In the genomic region with DNA sequence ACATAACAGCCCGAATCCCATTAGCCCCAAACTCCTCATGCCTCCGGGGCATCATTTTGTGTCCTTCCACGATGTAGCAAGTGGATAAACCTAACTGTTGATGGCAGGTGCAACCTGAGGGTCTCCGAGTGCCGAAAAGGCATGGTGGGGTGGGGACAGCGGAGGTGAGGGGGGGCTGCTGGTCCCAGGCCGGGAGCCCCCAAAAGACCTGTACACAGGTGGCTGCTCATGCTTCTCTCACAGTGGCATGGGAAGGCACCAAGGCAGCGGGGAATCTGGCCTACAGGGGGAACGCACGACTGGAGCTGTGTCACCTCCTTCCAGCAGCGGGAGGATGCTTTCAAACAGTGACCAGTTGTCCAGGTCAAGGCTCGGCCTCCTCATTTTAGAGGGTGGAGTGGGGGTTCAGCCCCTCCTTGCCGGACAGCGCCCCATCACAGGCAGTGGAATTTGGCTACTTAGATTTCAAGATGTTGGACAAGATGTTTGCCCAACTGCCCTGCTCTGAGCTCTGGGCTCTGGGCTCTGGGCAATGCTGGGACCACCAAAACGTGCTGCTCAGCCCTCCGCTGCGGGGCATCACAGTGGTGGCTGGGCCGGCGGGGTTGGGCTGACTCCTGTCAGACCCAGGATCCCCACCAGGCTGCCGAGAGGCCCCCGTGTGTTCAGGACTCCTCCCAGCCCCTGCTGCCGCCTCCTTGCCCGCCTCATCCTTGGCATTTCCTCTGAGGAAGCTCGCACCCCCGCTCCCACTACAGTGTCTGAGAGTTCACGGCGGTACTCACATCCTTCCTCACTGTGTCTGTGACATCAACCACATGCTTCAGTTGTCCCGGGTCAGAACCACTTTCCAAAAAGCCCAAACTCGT, we compare ENCODE assay signal across 17 cellular contexts. TPM values are rescaled to one million over a fixed set of nuclear protein-coding genes. Genes with fewer than 3 reads are reported as not detected.
A peak's percentile ranks its signal among the peaks of the same experiment; 100 is the strongest.
DNase-seq lines count a peak whose midpoint lies in the region; ATAC-seq and TF ChIP-seq lines count a peak whose summit lies in the region.
"Had no signal": no experiment of that assay in that cellular context is flagged by ENCODE, and none has a peak within 500 bp of the region (broad histone marks: within the 10 kb centered on the region; RNA-seq: fewer than 3 reads in every experiment).

No MANE protein-coding gene starts in this region.

- H3K9me3 Mint-ChIP-seq in CD14-positive monocyte (no peaks in the 10 kb centered on the region), chondrocyte (ENCODE audit: low read depth) (no peaks in the 10 kb centered on the region), neural crest cell (no peaks in the 10 kb centered on the region)
- no peaks in the 10 kb centered on the region for H3K9me3 Mint-ChIP-seq in activated T-helper 17 cell treated with anti-CD3 and anti-CD28 coated beads, Interleukin-2, amount 50 U/mL, for 72 hours
- no peaks in the 10 kb centered on the region for H3K9me3 Mint-ChIP-seq in activated CD4-positive, alpha-beta T cell treated with anti-CD3 and anti-CD28 coated beads, Interleukin-2, amount 10 ng/mL, durations not matched to agents 24 days and 14 days
- no peaks in the 10 kb centered on the region for H3K9me3 Mint-ChIP-seq in activated T-helper 1 cell treated with anti-CD3 and anti-CD28 coated beads, Interleukin-12 subunit alpha, Interleukin-12 subunit beta, Interleukin-2, Interleukin-4 antibody, amounts not matched to agents 30 ng/mL and 10 ng/mL and 1 ng/mL, durations not matched to agents 14 hours and 24 hours and 36 hours
- H3K9me3 Mint-ChIP-seq: activated CD8-positive, alpha-beta T cell treated with anti-CD3 and anti-CD28 coated beads for 36 hours; activated T-cell treated with anti-CD3 and anti-CD28 coated beads, Interleukin-2, amount 50 U/mL, for 72 hours; central memory CD8-positive, alpha-beta T cell had no signal

- TF ChIP-seq CTCF in CD14-positive monocyte (IDR thresholded peaks at IDR 0.05) (no peak), chondrocyte (IDR thresholded peaks at IDR 0.05) (no peak), neural crest cell (conservative IDR thresholded peaks at IDR 0.05) (no peak)

- ATAC-seq in activated T-helper 17 cell treated with anti-CD3 and anti-CD28 coated beads, Interleukin-2, amount 50 U/mL, for 72 hours (replicated peaks), result no peak
- ATAC-seq: activated CD8-positive, alpha-beta T cell treated with anti-CD3 and anti-CD28 coated beads for 36 hours; activated T-cell treated with anti-CD3 and anti-CD28 coated beads, Interleukin-2, amount 50 U/mL, for 72 hours; Panc1; pancreas had no signal

- H3K4me1 Mint-ChIP-seq in CD14-positive monocyte, result peaks cover 2% of the 10 kb centered on the region
- peaks cover 3% of the 10 kb centered on the region for H3K4me1 Mint-ChIP-seq in chondrocyte (ENCODE audit: low read depth)
- no peaks in the 10 kb centered on the region for H3K4me1 Mint-ChIP-seq in neural crest cell
- H3K4me1 Mint-ChIP-seq in activated T-helper 17 cell treated with anti-CD3 and anti-CD28 coated beads, Interleukin-2, amount 50 U/mL, for 72 hours, result no peaks in the 10 kb centered on the region
- peaks cover 2% of the 10 kb centered on the region for H3K4me1 Mint-ChIP-seq in activated CD4-positive, alpha-beta T cell treated with anti-CD3 and anti-CD28 coated beads, Interleukin-2, amount 10 ng/mL, durations not matched to agents 24 days and 14 days
- no peaks in the 10 kb centered on the region for H3K4me1 Mint-ChIP-seq in activated T-helper 1 cell treated with anti-CD3 and anti-CD28 coated beads, Interleukin-12 subunit alpha, Interleukin-12 subunit beta, Interleukin-2, Interleukin-4 antibody, amounts not matched to agents 30 ng/mL and 10 ng/mL and 1 ng/mL, durations not matched to agents 14 hours and 24 hours and 36 hours (ENCODE audit: low read depth)
- H3K4me1 Mint-ChIP-seq: central memory CD8-positive, alpha-beta T cell had no signal

- H3K36me3 Mint-ChIP-seq in CD14-positive monocyte (no peaks in the 10 kb centered on the region), chondrocyte (ENCODE audit: low read depth) (no peaks in the 10 kb centered on the region), neural crest cell (ENCODE audit: low read depth) (no peaks in the 10 kb centered on the region)
- no peaks in the 10 kb centered on the region for H3K36me3 Mint-ChIP-seq in activated T-helper 17 cell treated with anti-CD3 and anti-CD28 coated beads, Interleukin-2, amount 50 U/mL, for 72 hours (ENCODE audit: low read depth)
- H3K36me3 Mint-ChIP-seq in activated CD4-positive, alpha-beta T cell treated with anti-CD3 and anti-CD28 coated beads, Interleukin-2, amount 10 ng/mL, durations not matched to agents 24 days and 14 days (ENCODE audit: low read depth), result no peaks in the 10 kb centered on the region
- H3K36me3 Mint-ChIP-seq in activated T-helper 1 cell treated with anti-CD3 and anti-CD28 coated beads, Interleukin-12 subunit alpha, Interleukin-12 subunit beta, Interleukin-2, Interleukin-4 antibody, amounts not matched to agents 30 ng/mL and 10 ng/mL and 1 ng/mL, durations not matched to agents 14 hours and 24 hours and 36 hours (ENCODE audit: low read depth), result no peaks in the 10 kb centered on the region

- H3K27me3 Mint-ChIP-seq in CD14-positive monocyte (ENCODE audit: low read depth in 3 of 3) (peaks cover 7 to 13% (median 12%) of the 10 kb centered on the region in 3 donors), chondrocyte (ENCODE audit: low read depth) (peaks cover under 1% of the 10 kb centered on the region), neural crest cell (ENCODE audit: low read depth) (no peaks in the 10 kb centered on the region)
- no peaks in the 10 kb centered on the region for H3K27me3 Mint-ChIP-seq in activated T-helper 17 cell treated with anti-CD3 and anti-CD28 coated beads, Interleukin-2, amount 50 U/mL, for 72 hours
- H3K27me3 Mint-ChIP-seq in activated CD4-positive, alpha-beta T cell treated with anti-CD3 and anti-CD28 coated beads, Interleukin-2, amount 10 ng/mL, durations not matched to agents 24 days and 14 days, result peaks cover 9% of the 10 kb centered on the region
- peaks cover 6% of the 10 kb centered on the region for H3K27me3 Mint-ChIP-seq in activated T-helper 1 cell treated with anti-CD3 and anti-CD28 coated beads, Interleukin-12 subunit alpha, Interleukin-12 subunit beta, Interleukin-2, Interleukin-4 antibody, amounts not matched to agents 30 ng/mL and 10 ng/mL and 1 ng/mL, durations not matched to agents 14 hours and 24 hours and 36 hours (ENCODE audit: insufficient read depth)
- H3K27me3 Mint-ChIP-seq: activated CD8-positive, alpha-beta T cell treated with anti-CD3 and anti-CD28 coated beads for 36 hours had no signal

- DNase-seq in CD14-positive monocyte (ENCODE audit: low spot score) (peak; percentile 45), GDM1 (lab: John Stamatoyannopoulos, UW) (peak; percentile 23), chondrocyte (ENCODE audit: low spot score) (peak; percentile 90), neural crest cell (ENCODE audit: low read depth, low spot score) (no peak), mucosa of gallbladder (ENCODE audit: low spot score) (no peak)
- DNase-seq in activated CD4-positive, alpha-beta T cell treated with anti-CD3 and anti-CD28 coated beads, Interleukin-2, amount 10 ng/mL, durations not matched to agents 24 days and 14 days, result no peak
- DNase-seq in activated T-helper 1 cell treated with anti-CD3 and anti-CD28 coated beads, Interleukin-12 subunit alpha, Interleukin-12 subunit beta, Interleukin-2, Interleukin-4 antibody, amounts not matched to agents 30 ng/mL and 10 ng/mL and 1 ng/mL, durations not matched to agents 14 hours and 24 hours and 36 hours (ENCODE audit: low spot score), result no peak
- DNase-seq: activated CD8-positive, alpha-beta T cell treated with anti-CD3 and anti-CD28 coated beads for 36 hours; activated T-cell treated with anti-CD3 and anti-CD28 coated beads, Interleukin-2, amount 50 U/mL, for 72 hours; amygdala; NCI-H1105 treated with DMSO at 0.1 percent for 48 hours; NCI-H2171 had no signal

- H3K4me3 Mint-ChIP-seq in CD14-positive monocyte (no peak overlapping the region), chondrocyte (ENCODE audit: unreplicated experiment) (no peak overlapping the region), neural crest cell (no peak overlapping the region)
- H3K4me3 Mint-ChIP-seq in activated T-helper 17 cell treated with anti-CD3 and anti-CD28 coated beads, Interleukin-2, amount 50 U/mL, for 72 hours, result no peak overlapping the region
- no peak overlapping the region for H3K4me3 Mint-ChIP-seq in activated CD4-positive, alpha-beta T cell treated with anti-CD3 and anti-CD28 coated beads, Interleukin-2, amount 10 ng/mL, durations not matched to agents 24 days and 14 days
- no peak overlapping the region for H3K4me3 Mint-ChIP-seq in activated T-helper 1 cell treated with anti-CD3 and anti-CD28 coated beads, Interleukin-12 subunit alpha, Interleukin-12 subunit beta, Interleukin-2, Interleukin-4 antibody, amounts not matched to agents 30 ng/mL and 10 ng/mL and 1 ng/mL, durations not matched to agents 14 hours and 24 hours and 36 hours
- H3K4me3 Mint-ChIP-seq: activated CD8-positive, alpha-beta T cell treated with anti-CD3 and anti-CD28 coated beads for 36 hours; activated T-cell treated with anti-CD3 and anti-CD28 coated beads, Interleukin-2, amount 50 U/mL, for 72 hours; central memory CD8-positive, alpha-beta T cell had no signal

- intact Hi-C loops in CD14-positive monocyte (cut with micrococcal nuclease), result no loop called here
- intact Hi-C loops in activated CD4-positive, alpha-beta T cell treated with anti-CD3 and anti-CD28 coated beads, Interleukin-2, amount 10 ng/mL, durations not matched to agents 24 days and 14 days (cut with micrococcal nuclease), result no loop called here
- intact Hi-C loops in activated T-helper 1 cell treated with anti-CD3 and anti-CD28 coated beads, Interleukin-12 subunit alpha, Interleukin-12 subunit beta, Interleukin-2, Interleukin-4 antibody, amounts not matched to agents 30 ng/mL and 10 ng/mL and 1 ng/mL, durations not matched to agents 14 hours and 24 hours and 36 hours (cut with micrococcal nuclease), result no loop called here

- H3K27ac Mint-ChIP-seq in CD14-positive monocyte, result no peak overlapping the region
- no peak overlapping the region for H3K27ac Mint-ChIP-seq in chondrocyte (ENCODE audit: unreplicated experiment)
- H3K27ac Mint-ChIP-seq in neural crest cell (ENCODE audit: unreplicated experiment), result peak overlapping the region; percentile 43
- H3K27ac Mint-ChIP-seq in activated T-helper 17 cell treated with anti-CD3 and anti-CD28 coated beads, Interleukin-2, amount 50 U/mL, for 72 hours, result no peak overlapping the region
- no peak overlapping the region for H3K27ac Mint-ChIP-seq in activated CD4-positive, alpha-beta T cell treated with anti-CD3 and anti-CD28 coated beads, Interleukin-2, amount 10 ng/mL, durations not matched to agents 24 days and 14 days
- no peak overlapping the region for H3K27ac Mint-ChIP-seq in activated T-helper 1 cell treated with anti-CD3 and anti-CD28 coated beads, Interleukin-12 subunit alpha, Interleukin-12 subunit beta, Interleukin-2, Interleukin-4 antibody, amounts not matched to agents 30 ng/mL and 10 ng/mL and 1 ng/mL, durations not matched to agents 14 hours and 24 hours and 36 hours
- H3K27ac Mint-ChIP-seq: activated CD8-positive, alpha-beta T cell treated with anti-CD3 and anti-CD28 coated beads for 36 hours; activated T-cell treated with anti-CD3 and anti-CD28 coated beads, Interleukin-2, amount 50 U/mL, for 72 hours had no signal

RNA-seq across cellular contexts. Expression of a gene that starts 7.6 kb away (rescaled TPM):
- polyA plus RNA-seq in CD14-positive monocyte, result not detected
- not detected in 3 replicates for total RNA-seq in chondrocyte
- not detected in 2 replicates for total RNA-seq in neural crest cell
- total RNA-seq in activated T-helper 17 cell treated with anti-CD3 and anti-CD28 coated beads, Interleukin-2, amount 50 U/mL, for 72 hours, result not detected
- not detected in 2 replicates for total RNA-seq in activated CD4-positive, alpha-beta T cell treated with anti-CD3 and anti-CD28 coated beads, Interleukin-2, amount 10 ng/mL, durations not matched to agents 24 days and 14 days
- not detected in 2 replicates for total RNA-seq in activated T-helper 1 cell treated with anti-CD3 and anti-CD28 coated beads, Interleukin-12 subunit alpha, Interleukin-12 subunit beta, Interleukin-2, Interleukin-4 antibody, amounts not matched to agents 30 ng/mL and 10 ng/mL and 1 ng/mL, durations not matched to agents 14 hours and 24 hours and 36 hours
- not detected for total RNA-seq in mucosa of gallbladder
- total RNA-seq: activated CD8-positive, alpha-beta T cell treated with anti-CD3 and anti-CD28 coated beads for 36 hours; activated T-cell treated with anti-CD3 and anti-CD28 coated beads, Interleukin-2, amount 50 U/mL, for 72 hours; H1; pancreas had no signal
- polyA plus RNA-seq: pancreas had no signal

RNA-seq across cellular contexts. Expression of a gene that starts 13.3 kb away (rescaled TPM):
- 1 to 10 TPM in 1 of 2 donors, under 1 TPM in 1; 0.47 to 1.3 TPM for polyA plus RNA-seq in CD14-positive monocyte
- total RNA-seq in chondrocyte (1.3 to 5.2 TPM (median 5.1 TPM) in 3 replicates), neural crest cell (0.07 and 0.09 TPM in 2 replicates), mucosa of gallbladder (8.6 TPM)
- total RNA-seq in activated T-helper 17 cell treated with anti-CD3 and anti-CD28 coated beads, Interleukin-2, amount 50 U/mL, for 72 hours, result 1 to 10 TPM; 2.0 to 6.4 TPM
- total RNA-seq in activated CD4-positive, alpha-beta T cell treated with anti-CD3 and anti-CD28 coated beads, Interleukin-2, amount 10 ng/mL, durations not matched to agents 24 days and 14 days, result 7.6 and 8.3 TPM in 2 replicates
- total RNA-seq in activated T-helper 1 cell treated with anti-CD3 and anti-CD28 coated beads, Interleukin-12 subunit alpha, Interleukin-12 subunit beta, Interleukin-2, Interleukin-4 antibody, amounts not matched to agents 30 ng/mL and 10 ng/mL and 1 ng/mL, durations not matched to agents 14 hours and 24 hours and 36 hours, result 6.4 and 7.2 TPM in 2 replicates

RNA-seq across cellular contexts. Expression of a gene that starts 31.6 kb away (rescaled TPM):
- polyA plus RNA-seq in CD14-positive monocyte, result not detected
- total RNA-seq in chondrocyte (not detected in 3 replicates), neural crest cell (not detected in 2 replicates), mucosa of gallbladder (0.17 TPM)
- not detected for total RNA-seq in activated T-helper 17 cell treated with anti-CD3 and anti-CD28 coated beads, Interleukin-2, amount 50 U/mL, for 72 hours
- total RNA-seq in activated CD4-positive, alpha-beta T cell treated with anti-CD3 and anti-CD28 coated beads, Interleukin-2, amount 10 ng/mL, durations not matched to agents 24 days and 14 days, result 0.05 TPM in 1 of 2 replicates, not detected in the other
- total RNA-seq in activated T-helper 1 cell treated with anti-CD3 and anti-CD28 coated beads, Interleukin-12 subunit alpha, Interleukin-12 subunit beta, Interleukin-2, Interleukin-4 antibody, amounts not matched to agents 30 ng/mL and 10 ng/mL and 1 ng/mL, durations not matched to agents 14 hours and 24 hours and 36 hours, result not detected in 2 replicates
- total RNA-seq: activated CD8-positive, alpha-beta T cell treated with anti-CD3 and anti-CD28 coated beads for 36 hours; activated T-cell treated with anti-CD3 and anti-CD28 coated beads, Interleukin-2, amount 50 U/mL, for 72 hours; H1; pancreas had no signal

RNA-seq across cellular contexts. Expression of a gene that starts 45.8 kb away (rescaled TPM):
- 100 to 1,000 TPM; 105 to 113 TPM for polyA plus RNA-seq in CD14-positive monocyte
- total RNA-seq in chondrocyte (112 to 129 TPM (median 129 TPM) in 3 replicates), neural crest cell (94.7 and 96.1 TPM in 2 replicates), mucosa of gallbladder (319 TPM)
- total RNA-seq in activated T-helper 17 cell treated with anti-CD3 and anti-CD28 coated beads, Interleukin-2, amount 50 U/mL, for 72 hours, result 100 to 1,000 TPM; 150 to 184 TPM
- total RNA-seq in activated CD4-positive, alpha-beta T cell treated with anti-CD3 and anti-CD28 coated beads, Interleukin-2, amount 10 ng/mL, durations not matched to agents 24 days and 14 days, result 157 and 162 TPM in 2 replicates
- 132 and 139 TPM in 2 replicates for total RNA-seq in activated T-helper 1 cell treated with anti-CD3 and anti-CD28 coated beads, Interleukin-12 subunit alpha, Interleukin-12 subunit beta, Interleukin-2, Interleukin-4 antibody, amounts not matched to agents 30 ng/mL and 10 ng/mL and 1 ng/mL, durations not matched to agents 14 hours and 24 hours and 36 hours

Comparison
In these comparisons a context has a peak if more than half of its experiments do, and no peak if none do; other contexts are left out.
1. DNase-seq: peak in CD14-positive monocyte (single experiment), GDM1 (single experiment) and chondrocyte (single experiment); none in neural crest cell (single experiment), activated CD4-positive, alpha-beta T cell treated with anti-CD3 and anti-CD28 coated beads, Interleukin-2, amount 10 ng/mL, durations not matched to agents 24 days and 14 days (single experiment), activated T-helper 1 cell treated with anti-CD3 and anti-CD28 coated beads, Interleukin-12 subunit alpha, Interleukin-12 subunit beta, Interleukin-2, Interleukin-4 antibody, amounts not matched to agents 30 ng/mL and 10 ng/mL and 1 ng/mL, durations not matched to agents 14 hours and 24 hours and 36 hours (single experiment) and mucosa of gallbladder (single experiment).